In genomic region chr7:129574487-129574886, GRCh38 we compare ENCODE assay signal across 14 cellular contexts. TPM values are rescaled to one million over a fixed set of nuclear protein-coding genes. Genes with fewer than 3 reads are reported as not detected.
DNase-seq lines count a peak whose midpoint lies in the region; ATAC-seq and TF ChIP-seq lines count a peak whose summit lies in the region.
"Had no signal": no experiment of that assay in that cellular context is flagged by ENCODE, and none has a peak within 500 bp of the region (broad histone marks: within the 10 kb centered on the region; RNA-seq: fewer than 3 reads in every experiment).

No MANE protein-coding gene starts in this region.

- no peaks in the 10 kb centered on the region for H3K27me3 ChIP-seq in PC-3 (ENCODE audit: low read length)
- H3K27me3 ChIP-seq: tibial artery had no signal

- BruUV-seq in PC-3 (replicated peaks; lab: Mats Ljungman, UMichigan), result no TSS peak

- no peaks in the 10 kb centered on the region for H4K20me1 ChIP-seq in PC-3 (ENCODE audit: low read length)

- no peaks in the 10 kb centered on the region for H3K79me2 ChIP-seq in PC-3 (ENCODE audit: low read length)

- H3K36me3 ChIP-seq in PC-3 (ENCODE audit: low read depth, low read length), result no peaks in the 10 kb centered on the region; the same call in 1 of the 2 replicates
- H3K36me3 ChIP-seq: tibial artery, WERI-Rb-1 had no signal

- DNase-seq in GM04503 (ENCODE audit: low read depth), result peak; percentile 68
- DNase-seq in PC-3, result peak; percentile 66
- peak; percentile 96 for DNase-seq in fibroblast of mammary gland (ENCODE audit: low read depth)
- DNase-seq in pulmonary artery endothelial cell (ENCODE audit: low read depth, low spot score), result peak; percentile 68
- DNase-seq in NCI-H2196 (lab: John Stamatoyannopoulos, UW; ENCODE audit: unreplicated experiment), result no peak
- DNase-seq in stimulated activated CD4-positive, alpha-beta T cell treated with anti-CD3 and anti-CD28 coated beads, Interleukin-15, amount 100 ng/mL, for 24 hours, result no peak
- no peak for DNase-seq in UCSD-AML1 (lab: John Stamatoyannopoulos, UW; ENCODE audit: unreplicated experiment)
- no peak for DNase-seq in NOMO-1 treated with dmso at 0.1 percent for 144 hours (lab: John Stamatoyannopoulos, UW; ENCODE audit: unreplicated experiment)
- DNase-seq: islet precursor cell; naive thymus-derived CD8-positive, alpha-beta T cell; RPMI8226; tibial artery; WERI-Rb-1 had no signal

- POLR2A ChIA-PET in PC-3 (lab: Charles Lee; ENCODE audit: unreplicated experiment), result no interaction called here

- no peaks in the 10 kb centered on the region for H3F3A ChIP-seq in PC-3 (ENCODE audit: low read length, unreplicated experiment)

- H3K9ac ChIP-seq in PC-3 (ENCODE audit: low read length), result no peak overlapping the region

- CTCF ChIA-PET in PC-3 (lab: Charles Lee), result no interaction called here

- ATAC-seq in PC-3, result peak; percentile 81
- ATAC-seq: naive thymus-derived CD8-positive, alpha-beta T cell had no signal

- H3K9me3 ChIP-seq in PC-3 (ENCODE audit: low read length), result no peaks in the 10 kb centered on the region

- H3K4me2 ChIP-seq in PC-3 (ENCODE audit: low read length), result peak overlapping the region; percentile 3; the same call in 1 of the 2 replicates
- H3K4me2 ChIP-seq: smooth muscle cell had no signal

- H3K4me3 ChIP-seq in PC-3 (ENCODE audit: low read length), result no peak overlapping the region
- H3K4me3 ChIP-seq in fibroblast of mammary gland (ENCODE audit: control insufficient read depth, low read depth, low read length), result no peak overlapping the region
- H3K4me3 ChIP-seq: smooth muscle cell, tibial artery had no signal

- H3K9me2 ChIP-seq in PC-3 (replicated peaks; ENCODE audit: low read length), result no peaks in the 10 kb centered on the region

- peak overlapping the region; percentile 73 for H2AFZ ChIP-seq in PC-3 (ENCODE audit: low read length)

- H3K4me1 ChIP-seq in PC-3 (ENCODE audit: insufficient read depth, low read length), result peaks cover 11% of the 10 kb centered on the region
- H3K4me1 ChIP-seq: tibial artery had no signal

- TF ChIP-seq CTCF in PC-3 (conservative IDR thresholded peaks at IDR 0.05; ENCODE audit: low read depth, low read length) (no peak), fibroblast of mammary gland (conservative IDR thresholded peaks at IDR 0.05; ENCODE audit: control insufficient read depth, insufficient read depth, low read depth, low read length) (no peak)

- intact Hi-C loops in PC-3 (cut with micrococcal nuclease), result no loop called here

- peak overlapping the region; percentile 36; the same call in 1 of the 2 replicates for H3K27ac ChIP-seq in PC-3 (ENCODE audit: low read length)
- H3K27ac ChIP-seq: tibial artery, WERI-Rb-1 had no signal

RNA-seq across cellular contexts. Expression of gene NRF1, which starts 37.0 kb away (rescaled TPM):
- total RNA-seq in PC-3 (2014; rRNA removed) (13.6 and 21.1 TPM in 2 replicates), pulmonary artery endothelial cell (14.2 and 16.3 TPM in 2 replicates)

Comparison
In these comparisons a context has a peak if more than half of its experiments do, and no peak if none do; other contexts are left out.
1. DNase-seq: peak in GM04503 (single experiment), PC-3 (single experiment), fibroblast of mammary gland (single experiment) and pulmonary artery endothelial cell (single experiment); none in NCI-H2196 (single experiment), stimulated activated CD4-positive, alpha-beta T cell treated with anti-CD3 and anti-CD28 coated beads, Interleukin-15, amount 100 ng/mL, for 24 hours (single experiment), UCSD-AML1 (single experiment) and NOMO-1 treated with dmso at 0.1 percent for 144 hours (single experiment).